1 cellular context compared by ENCODE assay signal in the genomic region with DNA sequence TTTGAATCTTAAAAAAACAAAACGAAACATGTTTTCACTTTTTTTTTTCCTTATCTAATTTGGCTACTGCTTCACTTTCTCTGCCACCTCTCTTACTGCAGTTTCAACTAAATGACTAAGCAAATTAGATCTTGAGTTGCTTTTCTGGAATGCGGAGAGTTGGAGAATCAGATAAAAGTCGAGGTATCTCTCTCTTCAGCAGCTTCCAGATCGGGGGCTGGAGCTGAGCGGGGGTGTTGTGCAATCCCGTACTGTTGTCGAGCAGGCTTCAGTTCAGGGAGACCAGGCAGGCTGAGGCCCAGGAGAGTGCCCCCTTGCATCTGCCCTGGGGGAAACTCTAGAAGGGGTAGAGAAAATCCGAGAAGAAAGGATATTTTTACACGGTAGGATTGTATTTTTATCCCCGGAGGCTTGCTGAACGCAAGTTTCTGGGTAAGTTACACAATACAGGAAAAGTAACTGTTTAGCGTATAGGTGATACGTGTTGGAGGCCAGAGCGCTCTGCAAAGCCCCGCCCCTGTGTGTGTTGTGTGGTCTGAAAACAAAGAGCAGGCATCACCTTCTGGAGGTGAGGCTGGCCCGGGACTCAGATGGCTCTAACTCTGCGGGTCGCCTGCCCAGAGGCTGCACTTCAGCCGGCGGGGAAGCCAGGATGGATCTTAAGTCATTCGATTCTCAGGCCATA.
TF ChIP-seq lines count a peak whose summit lies in the region.

No MANE protein-coding gene starts in this region.

TF ChIP-seq in K562, 482 proteins besides CTCF, POLR2A, EP300 and RAD21 (continued from another document and continues in another):
- TF ChIP-seq, protein P1, sequence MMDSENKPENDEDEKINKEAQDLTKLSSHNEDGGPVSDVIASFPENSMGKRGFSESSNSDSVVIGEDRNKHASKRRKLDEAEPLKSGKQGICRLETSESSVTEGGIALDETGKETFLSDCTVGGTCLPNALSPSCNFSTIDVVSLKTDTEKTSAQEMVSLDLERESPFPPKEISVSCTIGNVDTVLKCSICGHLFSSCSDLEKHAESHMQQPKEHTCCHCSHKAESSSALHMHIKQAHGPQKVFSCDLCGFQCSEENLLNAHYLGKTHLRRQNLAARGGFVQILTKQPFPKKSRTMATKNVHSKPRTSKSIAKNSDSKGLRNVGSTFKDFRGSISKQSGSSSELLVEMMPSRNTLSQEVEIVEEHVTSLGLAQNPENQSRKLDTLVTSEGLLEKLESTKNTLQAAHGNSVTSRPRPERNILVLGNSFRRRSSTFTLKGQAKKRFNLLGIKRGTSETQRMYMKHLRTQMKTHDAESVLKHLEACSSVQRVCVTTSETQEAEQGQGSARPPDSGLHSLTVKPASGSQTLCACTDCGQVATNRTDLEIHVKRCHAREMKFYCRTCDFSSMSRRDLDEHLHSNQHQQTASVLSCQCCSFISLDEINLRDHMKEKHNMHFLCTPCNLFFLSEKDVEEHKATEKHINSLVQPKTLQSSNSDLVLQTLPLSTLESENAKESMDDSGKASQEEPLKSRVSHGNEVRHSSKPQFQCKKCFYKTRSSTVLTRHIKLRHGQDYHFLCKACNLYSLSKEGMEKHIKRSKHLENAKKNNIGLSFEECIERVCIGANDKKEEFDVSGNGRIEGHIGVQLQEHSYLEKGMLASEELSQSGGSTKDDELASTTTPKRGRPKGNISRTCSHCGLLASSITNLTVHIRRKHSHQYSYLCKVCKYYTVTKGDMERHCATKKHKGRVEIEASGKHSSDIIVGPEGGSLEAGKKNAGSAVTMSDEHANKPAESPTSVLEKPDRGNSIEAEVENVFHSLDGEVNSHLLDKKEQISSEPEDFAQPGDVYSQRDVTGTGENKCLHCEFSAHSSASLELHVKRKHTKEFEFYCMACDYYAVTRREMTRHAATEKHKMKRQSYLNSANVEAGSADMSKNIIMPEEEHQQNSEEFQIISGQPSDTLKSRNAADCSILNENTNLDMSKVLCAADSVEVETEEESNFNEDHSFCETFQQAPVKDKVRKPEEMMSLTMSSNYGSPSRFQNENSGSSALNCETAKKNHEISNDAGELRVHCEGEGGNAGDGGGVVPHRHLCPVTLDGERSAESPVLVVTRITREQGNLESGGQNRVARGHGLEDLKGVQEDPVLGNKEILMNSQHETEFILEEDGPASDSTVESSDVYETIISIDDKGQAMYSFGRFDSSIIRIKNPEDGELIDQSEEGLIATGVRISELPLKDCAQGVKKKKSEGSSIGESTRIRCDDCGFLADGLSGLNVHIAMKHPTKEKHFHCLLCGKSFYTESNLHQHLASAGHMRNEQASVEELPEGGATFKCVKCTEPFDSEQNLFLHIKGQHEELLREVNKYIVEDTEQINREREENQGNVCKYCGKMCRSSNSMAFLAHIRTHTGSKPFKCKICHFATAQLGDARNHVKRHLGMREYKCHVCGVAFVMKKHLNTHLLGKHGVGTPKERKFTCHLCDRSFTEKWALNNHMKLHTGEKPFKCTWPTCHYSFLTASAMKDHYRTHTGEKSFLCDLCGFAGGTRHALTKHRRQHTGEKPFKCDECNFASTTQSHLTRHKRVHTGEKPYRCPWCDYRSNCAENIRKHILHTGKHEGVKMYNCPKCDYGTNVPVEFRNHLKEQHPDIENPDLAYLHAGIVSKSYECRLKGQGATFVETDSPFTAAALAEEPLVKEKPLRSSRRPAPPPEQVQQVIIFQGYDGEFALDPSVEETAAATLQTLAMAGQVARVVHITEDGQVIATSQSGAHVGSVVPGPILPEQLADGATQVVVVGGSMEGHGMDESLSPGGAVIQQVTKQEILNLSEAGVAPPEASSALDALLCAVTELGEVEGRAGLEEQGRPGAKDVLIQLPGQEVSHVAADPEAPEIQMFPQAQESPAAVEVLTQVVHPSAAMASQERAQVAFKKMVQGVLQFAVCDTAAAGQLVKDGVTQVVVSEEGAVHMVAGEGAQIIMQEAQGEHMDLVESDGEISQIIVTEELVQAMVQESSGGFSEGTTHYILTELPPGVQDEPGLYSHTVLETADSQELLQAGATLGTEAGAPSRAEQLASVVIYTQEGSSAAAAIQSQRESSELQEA (IDR thresholded peaks at IDR 0.05; ENCODE audit: low read depth): no peak
- TF ChIP-seq, protein P2, sequence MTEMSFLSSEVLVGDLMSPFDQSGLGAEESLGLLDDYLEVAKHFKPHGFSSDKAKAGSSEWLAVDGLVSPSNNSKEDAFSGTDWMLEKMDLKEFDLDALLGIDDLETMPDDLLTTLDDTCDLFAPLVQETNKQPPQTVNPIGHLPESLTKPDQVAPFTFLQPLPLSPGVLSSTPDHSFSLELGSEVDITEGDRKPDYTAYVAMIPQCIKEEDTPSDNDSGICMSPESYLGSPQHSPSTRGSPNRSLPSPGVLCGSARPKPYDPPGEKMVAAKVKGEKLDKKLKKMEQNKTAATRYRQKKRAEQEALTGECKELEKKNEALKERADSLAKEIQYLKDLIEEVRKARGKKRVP (CRISPR knock-in tag; IDR thresholded peaks at IDR 0.05): no peak
- TF ChIP-seq RBFOX2 (IDR thresholded peaks at IDR 0.05; ENCODE audit: low read depth, low read length) (peak; percentile 36; the same call in 1 of the 2 replicates), CBX8 (IDR thresholded peaks at IDR 0.05; ENCODE audit: borderline replicate concordance, extremely low read depth, low read depth, low read length, poor library complexity, severe bottlenecking) (no peak), CHD2 (IDR thresholded peaks at IDR 0.05; ENCODE audit: low read depth, low read length) (no peak), PURB (CRISPR knock-in tag; IDR thresholded peaks at IDR 0.05; ENCODE audit: low read depth) (no peak), SPI1 (IDR thresholded peaks at IDR 0.05; ENCODE audit: borderline replicate concordance, low read depth, low read length) (no peak), MIER1 (IDR thresholded peaks at IDR 0.05; ENCODE audit: low read depth) (no peak), ZNF184 (CRISPR knock-in tag; IDR thresholded peaks at IDR 0.05) (no peak), ZNF143 (CRISPR knock-in tag; IDR thresholded peaks at IDR 0.05) (no peak), RAD51 (IDR thresholded peaks at IDR 0.05; ENCODE audit: borderline replicate concordance, low read depth) (no peak), HNRNPL (IDR thresholded peaks at IDR 0.05; ENCODE audit: low read depth, low read length) (no peak), ETV6 (IDR thresholded peaks at IDR 0.05; ENCODE audit: borderline replicate concordance in 1 of 2, low read depth in 2 of 2, low read length in 1 of 2) (no peak), ETV6 (CRISPR knock-in tag; IDR thresholded peaks at IDR 0.05; ENCODE audit: borderline replicate concordance) (no peak), ZNF212 (CRISPR knock-in tag; IDR thresholded peaks at IDR 0.05) (no peak), NR4A1 (CRISPR knock-in tag; IDR thresholded peaks at IDR 0.05) (no peak), NR4A1 (tag; IDR thresholded peaks at IDR 0.05) (no peak), LEF1 (IDR thresholded peaks at IDR 0.05) (peak; percentile 89), PHF8 (IDR thresholded peaks at IDR 0.05; ENCODE audit: borderline replicate concordance, low read length) (peak; percentile 32; the same call in 1 of the 2 replicates), TEAD4 (IDR thresholded peaks at IDR 0.05; ENCODE audit: low read length) (peak; percentile 89), TEAD4 (CRISPR knock-in tag; IDR thresholded peaks at IDR 0.05; ENCODE audit: borderline replicate concordance) (no peak), PCBP1 (IDR thresholded peaks at IDR 0.05; ENCODE audit: low read depth, low read length, poor library complexity, severe bottlenecking) (no peak), NFIX (CRISPR knock-in tag; IDR thresholded peaks at IDR 0.05; ENCODE audit: low read depth) (no peak), GTF2A2 (tag; IDR thresholded peaks at IDR 0.05) (no peak), TBL1XR1 (IDR thresholded peaks at IDR 0.05; ENCODE audit: low read length in 2 of 2) (peak in 1 of 2 experiments; percentile 62; a peak in 2 of 4 replicates), CTBP1 (IDR thresholded peaks at IDR 0.05; ENCODE audit: borderline replicate concordance) (peak; percentile 86), MYC (IDR thresholded peaks at IDR 0.05; ENCODE audit: low read depth, low read length) (peak; percentile 47; the same call in 1 of the 2 replicates), MYC (CRISPR knock-in tag; IDR thresholded peaks at IDR 0.05; ENCODE audit: borderline replicate concordance, low read depth) (no peak), BRCA1 (IDR thresholded peaks at IDR 0.05) (no peak), BRCA1 (CRISPR knock-in tag; IDR thresholded peaks at IDR 0.05) (no peak)
- TF ChIP-seq, protein P3, sequence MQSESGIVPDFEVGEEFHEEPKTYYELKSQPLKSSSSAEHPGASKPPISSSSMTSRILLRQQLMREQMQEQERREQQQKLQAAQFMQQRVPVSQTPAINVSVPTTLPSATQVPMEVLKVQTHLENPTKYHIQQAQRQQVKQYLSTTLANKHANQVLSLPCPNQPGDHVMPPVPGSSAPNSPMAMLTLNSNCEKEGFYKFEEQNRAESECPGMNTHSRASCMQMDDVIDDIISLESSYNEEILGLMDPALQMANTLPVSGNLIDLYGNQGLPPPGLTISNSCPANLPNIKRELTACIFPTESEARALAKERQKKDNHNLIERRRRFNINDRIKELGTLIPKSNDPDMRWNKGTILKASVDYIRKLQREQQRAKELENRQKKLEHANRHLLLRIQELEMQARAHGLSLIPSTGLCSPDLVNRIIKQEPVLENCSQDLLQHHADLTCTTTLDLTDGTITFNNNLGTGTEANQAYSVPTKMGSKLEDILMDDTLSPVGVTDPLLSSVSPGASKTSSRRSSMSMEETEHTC (IDR thresholded peaks at IDR 0.05): no peak
- TF ChIP-seq, protein P4, sequence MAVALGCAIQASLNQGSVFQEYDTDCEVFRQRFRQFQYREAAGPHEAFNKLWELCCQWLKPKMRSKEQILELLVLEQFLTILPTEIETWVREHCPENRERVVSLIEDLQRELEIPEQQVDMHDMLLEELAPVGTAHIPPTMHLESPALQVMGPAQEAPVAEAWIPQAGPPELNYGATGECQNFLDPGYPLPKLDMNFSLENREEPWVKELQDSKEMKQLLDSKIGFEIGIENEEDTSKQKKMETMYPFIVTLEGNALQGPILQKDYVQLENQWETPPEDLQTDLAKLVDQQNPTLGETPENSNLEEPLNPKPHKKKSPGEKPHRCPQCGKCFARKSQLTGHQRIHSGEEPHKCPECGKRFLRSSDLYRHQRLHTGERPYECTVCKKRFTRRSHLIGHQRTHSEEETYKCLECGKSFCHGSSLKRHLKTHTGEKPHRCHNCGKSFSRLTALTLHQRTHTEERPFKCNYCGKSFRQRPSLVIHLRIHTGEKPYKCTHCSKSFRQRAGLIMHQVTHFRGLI (CRISPR knock-in tag; IDR thresholded peaks at IDR 0.05): no peak
- TF ChIP-seq, protein P5, sequence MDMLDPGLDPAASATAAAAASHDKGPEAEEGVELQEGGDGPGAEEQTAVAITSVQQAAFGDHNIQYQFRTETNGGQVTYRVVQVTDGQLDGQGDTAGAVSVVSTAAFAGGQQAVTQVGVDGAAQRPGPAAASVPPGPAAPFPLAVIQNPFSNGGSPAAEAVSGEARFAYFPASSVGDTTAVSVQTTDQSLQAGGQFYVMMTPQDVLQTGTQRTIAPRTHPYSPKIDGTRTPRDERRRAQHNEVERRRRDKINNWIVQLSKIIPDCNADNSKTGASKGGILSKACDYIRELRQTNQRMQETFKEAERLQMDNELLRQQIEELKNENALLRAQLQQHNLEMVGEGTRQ (CRISPR knock-in tag; IDR thresholded peaks at IDR 0.05): no peak
- TF ChIP-seq, protein P6, sequence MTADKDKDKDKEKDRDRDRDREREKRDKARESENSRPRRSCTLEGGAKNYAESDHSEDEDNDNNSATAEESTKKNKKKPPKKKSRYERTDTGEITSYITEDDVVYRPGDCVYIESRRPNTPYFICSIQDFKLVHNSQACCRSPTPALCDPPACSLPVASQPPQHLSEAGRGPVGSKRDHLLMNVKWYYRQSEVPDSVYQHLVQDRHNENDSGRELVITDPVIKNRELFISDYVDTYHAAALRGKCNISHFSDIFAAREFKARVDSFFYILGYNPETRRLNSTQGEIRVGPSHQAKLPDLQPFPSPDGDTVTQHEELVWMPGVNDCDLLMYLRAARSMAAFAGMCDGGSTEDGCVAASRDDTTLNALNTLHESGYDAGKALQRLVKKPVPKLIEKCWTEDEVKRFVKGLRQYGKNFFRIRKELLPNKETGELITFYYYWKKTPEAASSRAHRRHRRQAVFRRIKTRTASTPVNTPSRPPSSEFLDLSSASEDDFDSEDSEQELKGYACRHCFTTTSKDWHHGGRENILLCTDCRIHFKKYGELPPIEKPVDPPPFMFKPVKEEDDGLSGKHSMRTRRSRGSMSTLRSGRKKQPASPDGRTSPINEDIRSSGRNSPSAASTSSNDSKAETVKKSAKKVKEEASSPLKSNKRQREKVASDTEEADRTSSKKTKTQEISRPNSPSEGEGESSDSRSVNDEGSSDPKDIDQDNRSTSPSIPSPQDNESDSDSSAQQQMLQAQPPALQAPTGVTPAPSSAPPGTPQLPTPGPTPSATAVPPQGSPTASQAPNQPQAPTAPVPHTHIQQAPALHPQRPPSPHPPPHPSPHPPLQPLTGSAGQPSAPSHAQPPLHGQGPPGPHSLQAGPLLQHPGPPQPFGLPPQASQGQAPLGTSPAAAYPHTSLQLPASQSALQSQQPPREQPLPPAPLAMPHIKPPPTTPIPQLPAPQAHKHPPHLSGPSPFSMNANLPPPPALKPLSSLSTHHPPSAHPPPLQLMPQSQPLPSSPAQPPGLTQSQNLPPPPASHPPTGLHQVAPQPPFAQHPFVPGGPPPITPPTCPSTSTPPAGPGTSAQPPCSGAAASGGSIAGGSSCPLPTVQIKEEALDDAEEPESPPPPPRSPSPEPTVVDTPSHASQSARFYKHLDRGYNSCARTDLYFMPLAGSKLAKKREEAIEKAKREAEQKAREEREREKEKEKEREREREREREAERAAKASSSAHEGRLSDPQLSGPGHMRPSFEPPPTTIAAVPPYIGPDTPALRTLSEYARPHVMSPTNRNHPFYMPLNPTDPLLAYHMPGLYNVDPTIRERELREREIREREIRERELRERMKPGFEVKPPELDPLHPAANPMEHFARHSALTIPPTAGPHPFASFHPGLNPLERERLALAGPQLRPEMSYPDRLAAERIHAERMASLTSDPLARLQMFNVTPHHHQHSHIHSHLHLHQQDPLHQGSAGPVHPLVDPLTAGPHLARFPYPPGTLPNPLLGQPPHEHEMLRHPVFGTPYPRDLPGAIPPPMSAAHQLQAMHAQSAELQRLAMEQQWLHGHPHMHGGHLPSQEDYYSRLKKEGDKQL (CRISPR knock-in tag; IDR thresholded peaks at IDR 0.05; ENCODE audit: borderline replicate concordance): no peak
